Comparison of ENCODE assay signal across 10 cellular contexts in the genomic region with DNA sequence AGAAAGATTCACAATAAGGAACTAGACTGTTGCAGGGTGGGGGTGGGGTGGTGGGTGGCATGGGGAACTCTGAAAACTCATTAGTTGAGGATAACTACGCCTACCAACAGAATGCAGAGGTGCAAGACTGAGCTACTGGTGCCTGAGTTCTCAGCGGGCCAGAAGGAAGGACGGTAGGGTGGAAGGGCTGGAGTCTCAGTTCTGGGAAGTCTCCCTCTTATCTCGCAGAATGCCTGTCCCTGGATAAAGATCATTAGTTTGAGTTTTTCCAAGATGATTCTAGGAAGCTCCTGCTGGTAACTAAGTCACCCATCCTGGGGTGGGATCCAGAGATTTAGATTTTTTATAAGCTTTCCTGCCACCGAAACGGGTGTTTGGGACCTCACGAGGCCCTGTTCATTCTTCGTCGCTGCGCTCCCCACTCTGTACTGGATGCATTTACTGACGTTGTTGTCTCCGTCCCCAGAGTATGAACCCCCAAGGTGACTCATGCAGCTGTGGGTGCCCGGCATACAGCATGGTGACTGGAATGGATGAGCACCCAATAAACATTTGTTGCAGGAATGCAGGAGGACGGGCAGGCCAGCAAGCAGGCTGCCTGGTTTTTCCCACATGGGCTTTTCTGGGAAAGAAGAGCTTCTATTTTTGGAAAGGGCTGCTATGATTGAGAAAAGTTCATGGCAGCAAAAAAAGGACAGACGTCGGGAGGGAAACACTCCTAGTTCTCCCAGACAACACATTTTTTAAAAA. TPM values are rescaled to one million over a fixed set of nuclear protein-coding genes. Genes with fewer than 3 reads are reported as not detected.
DNase-seq lines count a peak whose midpoint lies in the region; ATAC-seq, FAIRE-seq and TF ChIP-seq lines count a peak whose summit lies in the region.
"Had no signal": no experiment of that assay in that cellular context is flagged by ENCODE, and none has a peak within 500 bp of the region (broad histone marks: within the 10 kb centered on the region; RNA-seq: fewer than 3 reads in every experiment).

No MANE protein-coding gene starts in this region.

- H3K9me3 ChIP-seq in H1 (ENCODE audit: insufficient read depth in 2 of 2, low read depth in 1 of 2, low read length in 1 of 2) (peaks cover 0 to under 1% of the 10 kb centered on the region in 2 experiments; a peak in 1 of 4 replicates), mucosa of rectum (ENCODE audit: control insufficient read depth in 2 of 2, low read length in 2 of 2) (no peaks in the 10 kb centered on the region), vagina (no peaks in the 10 kb centered on the region)
- H3K9me3 ChIP-seq: neutrophil had no signal

- H3K79me1 ChIP-seq in H1 (ENCODE audit: low read depth, low read length), result no peaks in the 10 kb centered on the region

- H2BK15ac ChIP-seq in H1 (ENCODE audit: low read length), result no peak overlapping the region

- CTCF ChIA-PET in H1 (lab: Charles Lee; ENCODE audit: partially characterized antibody), result interaction anchor here (0.7 to 4.5 kb wide), 40 partner anchors 9 to 518 kb away, joined by 3 to 25 read pairs (median 4); partner anchors contain the start of gene ZCCHC4

- H3K27ac ChIP-seq in H1 (ENCODE audit: low read depth, low read length) (no peak overlapping the region), mucosa of rectum (ENCODE audit: low read depth in 2 of 2, low read length in 2 of 2) (peak overlapping the region; percentile 49 to 69), vagina (peak overlapping the region; percentile 79)
- H3K27ac ChIP-seq: neutrophil had no signal

- H3K18ac ChIP-seq in H1 (ENCODE audit: extremely low read depth, low read length), result no peak overlapping the region

- intact Hi-C loops in vagina (cut with DNase I), result loop anchor here (10.0 kb wide), 2 partner anchors 61 to 319 kb away; no protein-coding TSS in a partner anchor
- intact Hi-C loops in activated T-helper 2 cell treated with anti-CD3 and anti-CD28 coated beads, Interferon-gamma antibody, Interleukin-2, Interleukin-4, amounts not matched to agents 10 μg/mL and 5 μg/mL and 100 μg/mL, durations not matched to agents 14 hours and 24 hours and 36 hours (cut with micrococcal nuclease), result no loop called here

- TF ChIP-seq CTCF in H1 (IDR thresholded peaks at IDR 0.05; ENCODE audit: control extremely low read depth in 1 of 3, insufficient read depth in 1 of 3, low read depth in 1 of 3, low read length in 3 of 3), result no peak
- no peak for TF ChIP-seq CTCF in vagina (IDR thresholded peaks at IDR 0.05)

- no peaks in the 10 kb centered on the region for H4K20me1 ChIP-seq in H1 (replicated peaks in 1 of 2; ENCODE audit: control insufficient read depth in 1 of 2, insufficient read depth in 2 of 2, low read length in 2 of 2)

- no peak for FAIRE-seq in H1 (lab: Jason Lieb, UNC)

- H3K79me2 ChIP-seq in H1 (ENCODE audit: control insufficient read depth in 1 of 2, insufficient read depth in 2 of 2, low read length in 2 of 2), result no peaks in the 10 kb centered on the region

- H3K36me3 Mint-ChIP-seq in activated T-helper 2 cell treated with anti-CD3 and anti-CD28 coated beads, Interferon-gamma antibody, Interleukin-2, Interleukin-4, amounts not matched to agents 10 μg/mL and 5 μg/mL and 100 μg/mL, durations not matched to agents 14 hours and 24 hours and 36 hours (ENCODE audit: low read depth), result no peaks in the 10 kb centered on the region

- H3K14ac ChIP-seq in H1 (ENCODE audit: insufficient read length), result no peak overlapping the region

- H3K27me3 ChIP-seq in H1 (replicated peaks in 1 of 4; ENCODE audit: control insufficient read depth in 3 of 4, extremely low read depth in 1 of 4, insufficient read depth in 3 of 4, low read length in 3 of 4), result peaks cover 4 to 21% (median 17%) of the 10 kb centered on the region in 4 experiments
- no peaks in the 10 kb centered on the region for H3K27me3 ChIP-seq in mucosa of rectum (ENCODE audit: control insufficient read depth in 2 of 2, insufficient read depth in 2 of 2, low read length in 2 of 2)
- H3K27me3 ChIP-seq in vagina, result no peaks in the 10 kb centered on the region

- 0 out of 2 replicates have a peak overlapping the region, but pooled peaks have one; percentile 29 for H2BK20ac ChIP-seq in H1 (ENCODE audit: low read length)

- H4K5ac ChIP-seq in H1 (ENCODE audit: insufficient read length, low read depth, low read length), result no peak overlapping the region

- TF ChIP-seq EP300 in H1 (IDR thresholded peaks at IDR 0.05; ENCODE audit: borderline replicate concordance in 1 of 2, low read depth in 2 of 2, low read length in 2 of 2), result no peak

- H3K4me1 ChIP-seq in H1 (replicated peaks in 1 of 4; ENCODE audit: control insufficient read depth in 3 of 4, insufficient read depth in 4 of 4, low read length in 3 of 4) (peaks cover 1 to 18% (median 7%) of the 10 kb centered on the region in 4 experiments; a peak in 5 of 7 replicates), mucosa of rectum (ENCODE audit: control insufficient read depth in 2 of 2, insufficient read depth in 2 of 2, low read length in 2 of 2) (peaks cover 8 to 16% of the 10 kb centered on the region in 2 donors), vagina (peaks cover 31% of the 10 kb centered on the region)

- H2BK5ac ChIP-seq in H1 (ENCODE audit: low read depth, low read length), result no peak overlapping the region

- H3K23ac ChIP-seq in H1 (ENCODE audit: insufficient read length), result no peak overlapping the region

- no peaks in the 10 kb centered on the region for H3K4me1 Mint-ChIP-seq in activated T-helper 2 cell treated with anti-CD3 and anti-CD28 coated beads, Interferon-gamma antibody, Interleukin-2, Interleukin-4, amounts not matched to agents 10 μg/mL and 5 μg/mL and 100 μg/mL, durations not matched to agents 14 hours and 24 hours and 36 hours (ENCODE audit: low read depth)

- H3K27me3 Mint-ChIP-seq in activated T-helper 2 cell treated with anti-CD3 and anti-CD28 coated beads, Interferon-gamma antibody, Interleukin-2, Interleukin-4, amounts not matched to agents 10 μg/mL and 5 μg/mL and 100 μg/mL, durations not matched to agents 14 hours and 24 hours and 36 hours (ENCODE audit: low read depth), result peaks cover 10% of the 10 kb centered on the region

- H3K36me3 ChIP-seq in H1 (ENCODE audit: control insufficient read depth in 2 of 4, insufficient read depth in 4 of 4, low read length in 3 of 4) (peaks cover 0 to under 1% (median 0%) of the 10 kb centered on the region in 4 experiments; a peak in 1 of 8 replicates), mucosa of rectum (ENCODE audit: control insufficient read depth in 2 of 2, insufficient read depth in 2 of 2, low read length in 2 of 2) (no peaks in the 10 kb centered on the region), vagina (no peaks in the 10 kb centered on the region)
- H3K36me3 ChIP-seq: neutrophil had no signal

- no peak overlapping the region for H2BK12ac ChIP-seq in H1 (ENCODE audit: low read depth, low read length)

- H2AK5ac ChIP-seq in H1 (ENCODE audit: low read depth, low read length), result no peak overlapping the region

- POLR2A ChIA-PET in H1 (lab: Charles Lee; ENCODE audit: partially characterized antibody), result interaction anchor here (1.0 to 1.6 kb wide), 4 partner anchors 11 to 281 kb away, joined by 3 to 4 read pairs (median 4); no protein-coding TSS in a partner anchor

- no peak overlapping the region for H2AFZ ChIP-seq in H1 (ENCODE audit: low read length)

- H3K23me2 ChIP-seq in H1 (ENCODE audit: low read depth, low read length), result peaks cover 5% of the 10 kb centered on the region; the same call in 1 of the 2 replicates

- no peak overlapping the region for H3K56ac ChIP-seq in H1 (replicated peaks; ENCODE audit: insufficient read length, low read depth, low read length)

- DNase-seq in M059J (ENCODE audit: low read depth) (peak; percentile 48), H1 (ENCODE audit: low read depth in 1 of 2, low spot score in 2 of 2) (no peak), vagina (ENCODE audit: extremely low spot score in 2 of 2) (no peak)
- no peak for DNase-seq in activated T-helper 2 cell treated with anti-CD3 and anti-CD28 coated beads, Interferon-gamma antibody, Interleukin-2, Interleukin-4, amounts not matched to agents 10 μg/mL and 5 μg/mL and 100 μg/mL, durations not matched to agents 14 hours and 24 hours and 36 hours (ENCODE audit: low spot score)
- DNase-seq: activated naive CD4-positive, alpha-beta T cell had no signal

- H3K27ac Mint-ChIP-seq in activated T-helper 2 cell treated with anti-CD3 and anti-CD28 coated beads, Interferon-gamma antibody, Interleukin-2, Interleukin-4, amounts not matched to agents 10 μg/mL and 5 μg/mL and 100 μg/mL, durations not matched to agents 14 hours and 24 hours and 36 hours, result no peak overlapping the region

- no peak overlapping the region for H3K4ac ChIP-seq in H1 (replicated peaks; ENCODE audit: insufficient read length, low read depth, low read length)

- no peak overlapping the region for H3K4me3 Mint-ChIP-seq in activated T-helper 2 cell treated with anti-CD3 and anti-CD28 coated beads, Interferon-gamma antibody, Interleukin-2, Interleukin-4, amounts not matched to agents 10 μg/mL and 5 μg/mL and 100 μg/mL, durations not matched to agents 14 hours and 24 hours and 36 hours (ENCODE audit: low read depth)

- H3K9me3 Mint-ChIP-seq in activated T-helper 2 cell treated with anti-CD3 and anti-CD28 coated beads, Interferon-gamma antibody, Interleukin-2, Interleukin-4, amounts not matched to agents 10 μg/mL and 5 μg/mL and 100 μg/mL, durations not matched to agents 14 hours and 24 hours and 36 hours, result no peaks in the 10 kb centered on the region

- ATAC-seq in GM21786 (IDR thresholded peaks at IDR 0.05; ENCODE audit: unreplicated experiment), result no peak
- no peak for ATAC-seq in HG03565 (IDR thresholded peaks at IDR 0.05; ENCODE audit: unreplicated experiment)

- no peak overlapping the region for H3K4me3 ChIP-seq in H1 (ENCODE audit: extremely low read depth in 1 of 4, insufficient read depth in 2 of 4, low read depth in 3 of 4, low read length in 4 of 4)
- H3K4me3 ChIP-seq in mucosa of rectum (ENCODE audit: low read length in 2 of 2), result peak overlapping the region in 1 of 2 donors; percentile 68
- H3K4me3 ChIP-seq in vagina, result peak overlapping the region in 1 of 2 donors; percentile 7

- TF ChIP-seq RAD21 in H1 (IDR thresholded peaks at IDR 0.05 in 1 of 2, conservative IDR thresholded peaks at IDR 0.05 in 1 of 2; ENCODE audit: low read depth in 2 of 2, low read length in 2 of 2), result no peak

- no peak overlapping the region for H2BK120ac ChIP-seq in H1 (replicated peaks; ENCODE audit: low read depth, low read length)

- 82% methylated on average over 16 of the region's 16 CpGs; no CpG with 5 or more reads in 1 of the 2 experiments for WGBS in H1 (ENCODE audit: extremely low coverage in 1 of 2, insufficient coverage in 1 of 2, insufficient read length in 1 of 2, insufficient replicate concordance in 2 of 2, low coverage in 1 of 2, low lambda C conversion rate in 2 of 2, missing lambda C conversion rate in 1 of 2), 2 experiments

- H3K9ac ChIP-seq in H1 (replicated peaks in 1 of 4; ENCODE audit: extremely low read depth in 1 of 4, low read depth in 3 of 4, low read length in 3 of 4) (no peak overlapping the region), mucosa of rectum (ENCODE audit: low read depth in 1 of 2, low read length in 2 of 2) (peak overlapping the region in 1 of 2 donors; percentile 29)

- TF ChIP-seq POLR2A in H1 (IDR thresholded peaks at IDR 0.05; ENCODE audit: control extremely low read depth in 1 of 2, low read depth in 2 of 2, low read length in 2 of 2), result no peak
- no peak for TF ChIP-seq POLR2A in vagina (IDR thresholded peaks at IDR 0.05)

- no peak overlapping the region for H4K8ac ChIP-seq in H1 (ENCODE audit: extremely low read depth, insufficient read depth, low read length)

- peak overlapping the region in 1 of 2 experiments; percentile 56; a peak in 1 of 4 replicates for H3K4me2 ChIP-seq in H1 (ENCODE audit: insufficient read depth in 1 of 2, low read depth in 2 of 2, low read length in 2 of 2)

- no peak overlapping the region for H4K91ac ChIP-seq in H1 (replicated peaks; ENCODE audit: insufficient read length, low read length)

RNA-seq across cellular contexts. Expression of gene SOD3, which starts 1.1 kb away (rescaled TPM):
- 14.6 and 22.7 TPM in 2 replicates for total RNA-seq in M059J (2014; rRNA removed; shearing (Covaris generic))
- 4.9 and 5.5 TPM in 2 replicates for total RNA-seq in H1 (2021; fragmentation: NEBNext Ultra II Directional; extraction: Animal tissue kit (Norgen Biotek cat#: 25700))
- 4.9 and 10.4 TPM in 2 replicates for polyA plus RNA-seq in H1 (2011; rRNA removed)
- polyA plus RNA-seq in H1 (2011; cell fraction: cytosol; rRNA removed), result 3.9 TPM
- polyA plus RNA-seq in H1 (2011; cell fraction: nucleus; rRNA removed), result 5.6 TPM
- polyA plus RNA-seq in H1 (2012, experiment 1 of 2), result 6.3 to 13.6 TPM (median 10.4 TPM) in 4 replicates
- 6.9 TPM for polyA plus RNA-seq in H1 (2012, experiment 2 of 2)
- 14.2 TPM for polyA plus RNA-seq in H1 (2013, experiment 1 of 2)
- 15.8 TPM for polyA plus RNA-seq in H1 (2013, experiment 2 of 2)
- 0.78 and 1.5 TPM in 2 replicates for polyA minus RNA-seq in H1 (2011; rRNA and poly(A)+ RNA removed)
- polyA minus RNA-seq in H1 (2011; cell fraction: cytosol; rRNA and poly(A)+ RNA removed), result 4.7 TPM
- polyA minus RNA-seq in H1 (2011; cell fraction: nucleus; rRNA and poly(A)+ RNA removed), result 3.3 TPM
- total RNA-seq in vagina, result 280 TPM
- total RNA-seq in activated T-helper 2 cell treated with anti-CD3 and anti-CD28 coated beads, Interferon-gamma antibody, Interleukin-2, Interleukin-4, amounts not matched to agents 10 μg/mL and 5 μg/mL and 100 μg/mL, durations not matched to agents 14 hours and 24 hours and 36 hours, result not detected in 2 replicates
- total RNA-seq: T-helper 1 cell treated with Interleukin-12 subunit alpha and Interleukin-12 subunit beta and Interleukin-4 antibody, amounts not matched to agents 30 ng/mL and 1 ng/mL, for 36 hours had no signal

Comparison
In these comparisons a context has a peak if more than half of its experiments do, and no peak if none do; other contexts are left out.
1. RNA of gene SOD3, which starts 1.1 kb away (total RNA-seq): 280 TPM in vagina (single experiment); 14.6 to 22.7 TPM in M059J, 4.9 to 5.5 TPM in H1 and not detected in activated T-helper 2 cell treated with anti-CD3 and anti-CD28 coated beads, Interferon-gamma antibody, Interleukin-2, Interleukin-4, amounts not matched to agents 10 μg/mL and 5 μg/mL and 100 μg/mL, durations not matched to agents 14 hours and 24 hours and 36 hours; every median in the first group is over 10 times any median in the second.